ENCODE assay signal across 27 cellular contexts in the genomic region with DNA sequence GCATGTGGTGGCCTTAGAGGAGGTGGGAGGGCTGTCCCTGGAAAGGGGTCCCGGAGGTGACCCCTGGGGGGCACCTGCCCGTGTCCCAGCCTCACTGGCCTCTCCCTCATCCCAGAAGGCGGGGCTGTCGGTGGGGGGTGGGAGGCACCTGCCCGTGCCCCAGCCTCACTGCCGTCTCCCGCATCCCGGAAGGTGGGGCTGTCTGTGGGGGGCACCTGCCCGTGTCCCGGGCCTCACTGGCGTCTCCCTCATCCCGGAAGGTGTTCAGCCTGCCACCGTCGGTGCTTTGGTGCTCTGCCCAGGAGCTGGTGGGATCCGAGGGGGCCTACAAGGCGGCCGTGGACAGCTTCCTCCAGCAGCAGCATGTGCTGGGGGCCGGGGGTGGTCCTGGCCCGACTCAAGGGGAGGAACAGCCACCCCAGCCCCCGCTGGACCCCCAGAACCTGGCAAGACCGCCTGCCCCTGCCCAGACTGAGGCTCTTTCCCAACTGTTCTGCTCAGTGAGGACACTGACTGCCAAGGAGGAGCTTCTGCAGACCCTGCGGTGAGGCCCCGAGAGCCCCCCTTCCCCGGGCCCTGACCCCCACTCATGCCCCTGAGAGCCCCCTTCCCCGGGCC. TPM values are rescaled to one million over a fixed set of nuclear protein-coding genes. Genes with fewer than 3 reads are reported as not detected.
"Had no signal": no experiment of that assay in that cellular context is flagged by ENCODE, and none has a peak within 500 bp of the region (broad histone marks: within the 10 kb centered on the region; RNA-seq: fewer than 3 reads in every experiment).

No MANE protein-coding gene starts in this region.

- H3K27me3 ChIP-seq: adrenal gland, SJCRH30 had no signal

- ATAC-seq: activated T-cell treated with anti-CD3 and anti-CD28 coated beads, Interleukin-2, amount 50 U/mL, for 72 hours; PC-3 had no signal

- H3K27ac ChIP-seq: adrenal gland, SJCRH30, VCaP had no signal

- H3K4me1 ChIP-seq: SJCRH30 had no signal

- H3K9me3 ChIP-seq: adrenal gland, SJCRH30, SK-N-SH had no signal

- H3K4me2 ChIP-seq: SK-N-SH had no signal

- H3K4me3 ChIP-seq: adrenal gland, SJCRH30 had no signal

- H3K9ac ChIP-seq: SK-N-SH had no signal

- H3K9me3 Mint-ChIP-seq: activated CD4-positive, alpha-beta memory T cell treated with anti-CD3 and anti-CD28 coated beads for 36 hours; activated CD4-positive, alpha-beta T cell treated with anti-CD3 and anti-CD28 coated beads, Interleukin-2, amount 10 ng/mL, durations not matched to agents 7 days and 5 days; activated naive CD4-positive, alpha-beta T cell treated with anti-CD3 and anti-CD28 coated beads, Interleukin-2, amount 10 ng/mL, durations not matched to agents 7 days and 5 days; activated naive CD8-positive, alpha-beta T cell treated with anti-CD3 and anti-CD28 coated beads for 36 hours; activated T-cell treated with anti-CD3 and anti-CD28 coated beads, Interleukin-2, amount 50 U/mL, for 72 hours; activated T-helper 2 cell treated with anti-CD3 and anti-CD28 coated beads, Interferon-gamma antibody, Interleukin-2, Interleukin-4, amounts not matched to agents 10 μg/mL and 5 μg/mL and 100 μg/mL, durations not matched to agents 14 hours and 24 hours and 36 hours had no signal

- H3K27ac Mint-ChIP-seq: activated CD4-positive, alpha-beta memory T cell treated with anti-CD3 and anti-CD28 coated beads for 36 hours; activated CD4-positive, alpha-beta T cell treated with anti-CD3 and anti-CD28 coated beads, Interleukin-2, amount 10 ng/mL, durations not matched to agents 7 days and 5 days; activated naive CD4-positive, alpha-beta T cell treated with anti-CD3 and anti-CD28 coated beads, Interleukin-2, amount 10 ng/mL, durations not matched to agents 7 days and 5 days; activated naive CD8-positive, alpha-beta T cell treated with anti-CD3 and anti-CD28 coated beads for 36 hours; activated T-cell treated with anti-CD3 and anti-CD28 coated beads, Interleukin-2, amount 50 U/mL, for 72 hours; activated T-helper 2 cell treated with anti-CD3 and anti-CD28 coated beads, Interferon-gamma antibody, Interleukin-2, Interleukin-4, amounts not matched to agents 10 μg/mL and 5 μg/mL and 100 μg/mL, durations not matched to agents 14 hours and 24 hours and 36 hours had no signal

- H3K27me3 Mint-ChIP-seq: activated CD4-positive, alpha-beta memory T cell treated with anti-CD3 and anti-CD28 coated beads for 36 hours; activated CD4-positive, alpha-beta T cell treated with anti-CD3 and anti-CD28 coated beads, Interleukin-2, amount 10 ng/mL, durations not matched to agents 7 days and 5 days; activated naive CD4-positive, alpha-beta T cell treated with anti-CD3 and anti-CD28 coated beads, Interleukin-2, amount 10 ng/mL, durations not matched to agents 7 days and 5 days; activated naive CD8-positive, alpha-beta T cell treated with anti-CD3 and anti-CD28 coated beads for 36 hours had no signal

- H3K4me3 Mint-ChIP-seq: activated CD4-positive, alpha-beta memory T cell treated with anti-CD3 and anti-CD28 coated beads for 36 hours; activated CD4-positive, alpha-beta T cell treated with anti-CD3 and anti-CD28 coated beads, Interleukin-2, amount 10 ng/mL, durations not matched to agents 7 days and 5 days; activated naive CD4-positive, alpha-beta T cell treated with anti-CD3 and anti-CD28 coated beads, Interleukin-2, amount 10 ng/mL, durations not matched to agents 7 days and 5 days; activated naive CD8-positive, alpha-beta T cell treated with anti-CD3 and anti-CD28 coated beads for 36 hours; activated T-cell treated with anti-CD3 and anti-CD28 coated beads, Interleukin-2, amount 50 U/mL, for 72 hours had no signal

- DNase-seq: activated CD4-positive, alpha-beta memory T cell treated with anti-CD3 and anti-CD28 coated beads for 36 hours; activated CD4-positive, alpha-beta T cell treated with anti-CD3 and anti-CD28 coated beads, Interleukin-2, amount 10 ng/mL, durations not matched to agents 7 days and 5 days; activated CD4-positive, CD25-positive, alpha-beta regulatory T cell; activated CD8-positive, alpha-beta memory T cell treated with anti-CD3 and anti-CD28 coated beads for 24 hours; activated gamma-delta T cell treated with Interleukin-2 at 50 U/mL for 16 hours; activated naive CD4-positive, alpha-beta T cell treated with anti-CD3 and anti-CD28 coated beads, Interleukin-2, amount 10 ng/mL, durations not matched to agents 7 days and 5 days; activated naive CD8-positive, alpha-beta T cell treated with anti-CD3 and anti-CD28 coated beads for 36 hours; activated T-cell treated with anti-CD3 and anti-CD28 coated beads, Interleukin-2, amount 50 U/mL, for 72 hours; adrenal gland; anterior cingulate cortex; caudate nucleus; Kasumi-1; NCI-H1105 treated with DMSO at 0.1 percent for 48 hours; NCI-H1436 treated with DMSO at 0.1 percent for 48 hours; NCI-H187 treated with DMSO at 0.1 percent for 48 hours; NCI-H2081 treated with DMSO at 0.1 percent for 48 hours; NCI-H446; NCI-H524; PC-3; Right ventricle myocardium superior; SJCRH30; T-helper 1 cell had no signal

RNA-seq across cellular contexts. Expression of a gene that starts 26.2 kb away (rescaled TPM):
- total RNA-seq: cerebellum, RPMI7951 had no signal
